In the genomic region with DNA sequence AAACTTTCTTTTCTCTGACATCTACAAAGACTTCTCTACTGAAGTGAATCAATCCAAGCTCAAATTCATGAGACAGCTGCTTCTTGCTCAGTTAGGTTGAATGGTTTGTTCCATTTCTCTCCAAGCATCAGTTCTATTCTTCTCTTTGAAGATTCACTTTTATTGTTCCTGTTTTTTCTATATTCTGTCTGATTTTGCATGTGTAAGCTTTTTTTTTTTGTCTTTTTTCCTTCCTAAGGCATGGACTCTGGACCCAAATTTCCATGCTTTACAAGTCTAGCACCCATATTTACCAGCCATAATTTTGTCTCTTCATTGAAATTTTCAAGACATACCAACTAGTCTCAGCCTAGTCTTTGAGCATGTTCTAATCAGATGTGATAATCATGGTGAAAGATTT, we compare ENCODE assay signal across 28 cellular contexts.
"Had no signal": no experiment of that assay in that cellular context is flagged by ENCODE, and none has a peak within 500 bp of the region (broad histone marks: within the 10 kb centered on the region; RNA-seq: fewer than 3 reads in every experiment).

No MANE protein-coding gene starts in this region.

- H3K36me3 ChIP-seq: brain microvascular endothelial cell, WERI-Rb-1 had no signal

- FAIRE-seq: bronchial epithelial cell, frontal cortex had no signal

- H3K27ac Mint-ChIP-seq: activated B cell treated with CpG ODN at 0.5 μM for 24 hours; activated CD4-positive, alpha-beta memory T cell treated with anti-CD3 and anti-CD28 coated beads for 36 hours; activated CD8-positive, alpha-beta T cell treated with anti-CD3 and anti-CD28 coated beads, Interleukin-2, amount 10 ng/mL, durations not matched to agents 7 days and 5 days; activated naive CD4-positive, alpha-beta T cell treated with anti-CD3 and anti-CD28 coated beads, Interleukin-2, amount 10 ng/mL, durations not matched to agents 7 days and 5 days; activated naive CD4-positive, alpha-beta T cell treated with anti-CD3 and anti-CD28 coated beads, Interleukin-2, amount 50 U/mL, for 72 hours; activated naive CD8-positive, alpha-beta T cell treated with anti-CD3 and anti-CD28 coated beads, Interleukin-2, amount 10 ng/mL, durations not matched to agents 7 days and 5 days; activated T-cell treated with anti-CD3 and anti-CD28 coated beads, Interleukin-2, amount 50 U/mL, for 24 hours; activated T-cell treated with anti-CD3 and anti-CD28 coated beads, Interleukin-2, amount 50 U/mL, for 72 hours; dendritic cell treated with granulocyte-macrophage colony-stimulating factor and Interleukin-4, amounts not matched to agents 40 ng/mL and 50 ng/mL, for 4 days; endodermal cell had no signal

- DNase-seq: activated B cell treated with CpG ODN at 0.5 μM for 24 hours; activated CD4-positive, alpha-beta memory T cell treated with anti-CD3 and anti-CD28 coated beads for 36 hours; activated CD4-positive, alpha-beta T cell treated with anti-CD3 and anti-CD28 coated beads for 48 hours; activated CD8-positive, alpha-beta memory T cell treated with anti-CD3 and anti-CD28 coated beads, Interleukin-2, amount 50 U/mL, for 48 hours; activated CD8-positive, alpha-beta T cell treated with anti-CD3 and anti-CD28 coated beads, Interleukin-2, amount 10 ng/mL, durations not matched to agents 7 days and 5 days; activated gamma-delta T cell; activated naive CD4-positive, alpha-beta T cell; activated naive CD4-positive, alpha-beta T cell treated with anti-CD3 and anti-CD28 coated beads, Interleukin-2, amount 10 ng/mL, durations not matched to agents 7 days and 5 days; activated naive CD8-positive, alpha-beta T cell treated with anti-CD3 and anti-CD28 coated beads, Interleukin-2, amount 10 ng/mL, durations not matched to agents 7 days and 5 days; activated T-cell treated with anti-CD3 and anti-CD28 coated beads for 4 hours; activated T-cell treated with anti-CD3 and anti-CD28 coated beads, Interleukin-2, amount 50 U/mL, for 24 hours; activated T-cell treated with anti-CD3 and anti-CD28 coated beads, Interleukin-2, amount 50 U/mL, for 72 hours; brain microvascular endothelial cell; dorsolateral prefrontal cortex; effector memory CD4-positive, alpha-beta T cell; endodermal cell; foreskin fibroblast; head of caudate nucleus; T-helper 2 cell; WERI-Rb-1 had no signal

- H3K9me3 Mint-ChIP-seq: activated B cell treated with CpG ODN at 0.5 μM for 24 hours; activated CD4-positive, alpha-beta memory T cell treated with anti-CD3 and anti-CD28 coated beads for 36 hours; activated naive CD4-positive, alpha-beta T cell treated with anti-CD3 and anti-CD28 coated beads, Interleukin-2, amount 10 ng/mL, durations not matched to agents 7 days and 5 days; activated naive CD4-positive, alpha-beta T cell treated with anti-CD3 and anti-CD28 coated beads, Interleukin-2, amount 50 U/mL, for 72 hours; activated naive CD8-positive, alpha-beta T cell treated with anti-CD3 and anti-CD28 coated beads, Interleukin-2, amount 10 ng/mL, durations not matched to agents 7 days and 5 days; activated T-cell treated with anti-CD3 and anti-CD28 coated beads, Interleukin-2, amount 50 U/mL, for 24 hours; activated T-cell treated with anti-CD3 and anti-CD28 coated beads, Interleukin-2, amount 50 U/mL, for 72 hours; central memory CD8-positive, alpha-beta T cell; dendritic cell treated with granulocyte-macrophage colony-stimulating factor and Interleukin-4, amounts not matched to agents 40 ng/mL and 50 ng/mL, for 4 days; endodermal cell had no signal

- ATAC-seq: activated CD4-positive, CD25-positive, alpha-beta regulatory T cell treated with anti-CD3 and anti-CD28 coated beads, Interleukin-2, amount 50 U/mL, for 24 hours; activated CD8-positive, alpha-beta T cell treated with anti-CD3 and anti-CD28 coated beads, Interleukin-2, amount 10 ng/mL, durations not matched to agents 7 days and 5 days; activated naive CD4-positive, alpha-beta T cell treated with anti-CD3 and anti-CD28 coated beads, Interleukin-2, amount 50 U/mL, for 72 hours; activated T-cell treated with anti-CD3 and anti-CD28 coated beads, Interleukin-2, amount 50 U/mL, for 72 hours; esophagus mucosa had no signal

- H3K27me3 Mint-ChIP-seq: activated naive CD4-positive, alpha-beta T cell treated with anti-CD3 and anti-CD28 coated beads, Interleukin-2, amount 10 ng/mL, durations not matched to agents 7 days and 5 days; activated T-cell treated with anti-CD3 and anti-CD28 coated beads, Interleukin-2, amount 50 U/mL, for 24 hours; dendritic cell treated with granulocyte-macrophage colony-stimulating factor and Interleukin-4, amounts not matched to agents 40 ng/mL and 50 ng/mL, for 4 days had no signal

- H3K4me1 Mint-ChIP-seq: activated B cell treated with CpG ODN at 0.5 μM for 24 hours; activated naive CD4-positive, alpha-beta T cell treated with anti-CD3 and anti-CD28 coated beads, Interleukin-2, amount 10 ng/mL, durations not matched to agents 7 days and 5 days; activated naive CD8-positive, alpha-beta T cell treated with anti-CD3 and anti-CD28 coated beads, Interleukin-2, amount 10 ng/mL, durations not matched to agents 7 days and 5 days; central memory CD8-positive, alpha-beta T cell had no signal

- H3K4me3 Mint-ChIP-seq: activated B cell treated with CpG ODN at 0.5 μM for 24 hours; activated CD4-positive, alpha-beta memory T cell treated with anti-CD3 and anti-CD28 coated beads for 36 hours; activated CD8-positive, alpha-beta T cell treated with anti-CD3 and anti-CD28 coated beads, Interleukin-2, amount 10 ng/mL, durations not matched to agents 7 days and 5 days; activated naive CD4-positive, alpha-beta T cell treated with anti-CD3 and anti-CD28 coated beads, Interleukin-2, amount 10 ng/mL, durations not matched to agents 7 days and 5 days; activated naive CD8-positive, alpha-beta T cell treated with anti-CD3 and anti-CD28 coated beads, Interleukin-2, amount 10 ng/mL, durations not matched to agents 7 days and 5 days; activated T-cell treated with anti-CD3 and anti-CD28 coated beads, Interleukin-2, amount 50 U/mL, for 24 hours; activated T-cell treated with anti-CD3 and anti-CD28 coated beads, Interleukin-2, amount 50 U/mL, for 72 hours; central memory CD8-positive, alpha-beta T cell; dendritic cell treated with granulocyte-macrophage colony-stimulating factor and Interleukin-4, amounts not matched to agents 40 ng/mL and 50 ng/mL, for 4 days; endodermal cell had no signal

- H3K36me3 Mint-ChIP-seq: activated CD4-positive, alpha-beta memory T cell treated with anti-CD3 and anti-CD28 coated beads for 36 hours; activated naive CD4-positive, alpha-beta T cell treated with anti-CD3 and anti-CD28 coated beads, Interleukin-2, amount 10 ng/mL, durations not matched to agents 7 days and 5 days; activated naive CD4-positive, alpha-beta T cell treated with anti-CD3 and anti-CD28 coated beads, Interleukin-2, amount 50 U/mL, for 72 hours; activated naive CD8-positive, alpha-beta T cell treated with anti-CD3 and anti-CD28 coated beads, Interleukin-2, amount 10 ng/mL, durations not matched to agents 7 days and 5 days had no signal

- H3K27ac ChIP-seq: brain microvascular endothelial cell, coronary artery, dorsolateral prefrontal cortex, WERI-Rb-1 had no signal

- H3K27me3 ChIP-seq: brain microvascular endothelial cell, dorsolateral prefrontal cortex had no signal

- H3K4me3 ChIP-seq: coronary artery, dorsolateral prefrontal cortex had no signal
